In the genomic region with DNA sequence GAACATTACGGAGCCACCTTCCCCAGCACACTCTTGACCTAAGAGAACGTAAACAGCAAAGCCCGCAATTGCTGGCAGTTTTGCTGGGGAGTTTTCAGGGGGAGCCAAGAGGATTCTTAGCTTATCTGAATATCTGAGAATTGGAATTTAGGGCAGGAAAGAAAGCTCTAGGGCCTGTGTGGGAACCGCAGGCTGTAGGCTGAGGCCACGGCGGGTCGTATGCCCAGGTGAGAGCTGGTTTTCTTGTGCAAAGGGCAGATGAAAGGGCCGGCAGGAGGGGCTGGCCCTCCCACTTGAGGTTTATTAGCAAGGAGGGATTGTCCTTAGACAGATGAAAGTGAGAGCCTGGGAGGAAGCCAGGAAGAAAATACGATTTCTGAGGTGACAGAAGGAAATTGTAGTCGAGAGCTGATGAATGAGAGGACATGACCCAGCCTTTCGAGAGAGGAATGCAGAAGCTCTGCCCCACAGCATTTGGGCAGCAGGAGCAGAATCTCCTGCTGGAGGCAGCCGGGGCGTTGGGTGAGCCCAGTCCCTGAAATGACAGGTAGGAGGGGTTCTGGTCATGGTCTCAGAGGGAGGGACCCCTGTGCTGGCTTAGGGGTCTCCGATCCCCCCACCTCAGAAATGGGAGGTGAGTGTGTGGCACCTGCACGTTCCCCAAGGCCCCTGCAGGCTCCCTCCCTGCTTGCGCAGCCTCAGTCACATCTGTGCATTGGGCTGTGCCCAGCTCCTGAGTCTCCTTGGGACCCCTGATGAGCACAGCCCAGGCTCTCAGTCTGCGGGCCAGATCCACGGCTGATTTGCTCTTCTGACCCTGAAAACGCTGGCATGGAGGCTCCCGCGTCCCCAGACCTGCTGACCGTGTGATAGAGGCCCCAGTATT, we compare ENCODE assay signal across 13 cellular contexts.
DNase-seq lines count a peak whose midpoint lies in the region; ATAC-seq, FAIRE-seq and TF ChIP-seq lines count a peak whose summit lies in the region.
"Had no signal": no experiment of that assay in that cellular context is flagged by ENCODE, and none has a peak within 500 bp of the region (broad histone marks: within the 10 kb centered on the region; RNA-seq: fewer than 3 reads in every experiment).

No MANE protein-coding gene starts in this region.

- H3K27ac ChIP-seq in H9 (ENCODE audit: insufficient read length, low read depth, low read length) (peak overlapping the region; percentile 71), WERI-Rb-1 (no peak overlapping the region), small intestine (ENCODE audit: low read depth in 1 of 2, low read length in 1 of 2) (no peak overlapping the region)

- H3K4me2 ChIP-seq in H9 (ENCODE audit: insufficient read depth, insufficient read length, low read length) = no peak overlapping the region

- no peak overlapping the region for H3K9ac ChIP-seq in H9 (ENCODE audit: extremely low read depth, insufficient read length, low read length)

- no peaks in the 10 kb centered on the region for H3K27me3 Mint-ChIP-seq in H9 (ENCODE audit: low read depth)
- H3K27me3 Mint-ChIP-seq in activated T-helper 1 cell treated with anti-CD3 and anti-CD28 coated beads, Interleukin-12 subunit alpha, Interleukin-12 subunit beta, Interleukin-2, Interleukin-4 antibody, amounts not matched to agents 30 ng/mL and 10 ng/mL and 1 ng/mL, durations not matched to agents 14 hours and 24 hours and 36 hours (ENCODE audit: insufficient read depth) = no peaks in the 10 kb centered on the region

- H3K4me1 ChIP-seq in H9 (ENCODE audit: insufficient read depth, low read length) (0 out of 2 replicates have a peak, but pooled peaks cover 4% of the 10 kb centered on the region), small intestine (ENCODE audit: control insufficient read depth in 2 of 2, insufficient read depth in 1 of 2, low read depth in 1 of 2, low read length in 1 of 2) (peaks cover 0 to 7% of the 10 kb centered on the region in 2 donors)

- no peak overlapping the region; the same call in 1 of the 2 replicates for H3K4me3 ChIP-seq in WERI-Rb-1 (ENCODE audit: low read depth, low read length)
- no peak overlapping the region for H3K4me3 ChIP-seq in small intestine (ENCODE audit: low read depth in 1 of 2, low read length in 2 of 2)

- no peaks in the 10 kb centered on the region for H4K20me1 ChIP-seq in H9 (ENCODE audit: control insufficient read depth, insufficient read depth, insufficient read length)

- intact Hi-C loops in activated T-helper 1 cell treated with anti-CD3 and anti-CD28 coated beads, Interleukin-12 subunit alpha, Interleukin-12 subunit beta, Interleukin-2, Interleukin-4 antibody, amounts not matched to agents 30 ng/mL and 10 ng/mL and 1 ng/mL, durations not matched to agents 14 hours and 24 hours and 36 hours (cut with micrococcal nuclease) = no loop called here

- no peak overlapping the region for H4K91ac ChIP-seq in H9 (ENCODE audit: insufficient read length, low read depth, low read length)

- TF ChIP-seq CTCF in H9 (conservative IDR thresholded peaks at IDR 0.05) (no peak), WERI-Rb-1 (IDR thresholded peaks at IDR 0.05; ENCODE audit: low read depth, low read length) (no peak)

- no peak for FAIRE-seq in small intestine (lab: Jason Lieb, UNC)

- H2BK15ac ChIP-seq in H9 (ENCODE audit: low read depth, low read length) = no peak overlapping the region

- H3K23me2 ChIP-seq in H9 (ENCODE audit: insufficient read length, low read depth, low read length, poor library complexity, severe bottlenecking) = no peaks in the 10 kb centered on the region

- WGBS in H9 (ENCODE audit: extremely low coverage, insufficient read length, low lambda C conversion rate) = no CpG with 5 or more reads among the region's 22 CpGs
- whole genome bisulfite sequencing in small intestine, 3 donors = 40 to 63% (median 58%) methylated on average over 22 of the region's 22 CpGs

- peak overlapping the region; percentile 75 to 95 (median 90); a peak in 5 of 7 replicates for H3K27ac Mint-ChIP-seq in H9
- no peak overlapping the region for H3K27ac Mint-ChIP-seq in activated T-helper 1 cell treated with anti-CD3 and anti-CD28 coated beads, Interleukin-12 subunit alpha, Interleukin-12 subunit beta, Interleukin-2, Interleukin-4 antibody, amounts not matched to agents 30 ng/mL and 10 ng/mL and 1 ng/mL, durations not matched to agents 14 hours and 24 hours and 36 hours
- H3K27ac Mint-ChIP-seq: IgD-negative memory B cell had no signal

- no peak overlapping the region for H3T11ph ChIP-seq in H9 (ENCODE audit: low read length)

- no peaks in the 10 kb centered on the region; a peak in 1 of 5 replicates for H3K9me3 Mint-ChIP-seq in H9
- no peaks in the 10 kb centered on the region for H3K9me3 Mint-ChIP-seq in activated T-helper 1 cell treated with anti-CD3 and anti-CD28 coated beads, Interleukin-12 subunit alpha, Interleukin-12 subunit beta, Interleukin-2, Interleukin-4 antibody, amounts not matched to agents 30 ng/mL and 10 ng/mL and 1 ng/mL, durations not matched to agents 14 hours and 24 hours and 36 hours
- H3K9me3 Mint-ChIP-seq: IgD-negative memory B cell had no signal

- no peak overlapping the region for H2AFZ ChIP-seq in H9 (ENCODE audit: low read length)

- no peak overlapping the region for H3K14ac ChIP-seq in H9 (ENCODE audit: insufficient read depth, low read length)

- no peak overlapping the region for H3K23ac ChIP-seq in H9 (ENCODE audit: insufficient read length, low read depth, low read length)

- no peak overlapping the region for H3K4ac ChIP-seq in H9 (ENCODE audit: low read depth, low read length)

- no peak overlapping the region for H2BK120ac ChIP-seq in H9 (ENCODE audit: low read depth, low read length, poor library complexity, severe bottlenecking)

- H2AK5ac ChIP-seq in H9 (ENCODE audit: insufficient read length, low read length) = no peak overlapping the region

- H3K9me3 ChIP-seq in H9 (ENCODE audit: control insufficient read depth, low read depth, low read length) (no peaks in the 10 kb centered on the region), WERI-Rb-1 (ENCODE audit: severe bottlenecking) (no peaks in the 10 kb centered on the region), small intestine (ENCODE audit: control insufficient read depth, low read depth) (no peaks in the 10 kb centered on the region)

- peak overlapping the region in 1 of 2 experiments; percentile 51; a peak in 3 of 5 replicates for H3K4me3 Mint-ChIP-seq in H9
- no peak overlapping the region for H3K4me3 Mint-ChIP-seq in activated T-helper 1 cell treated with anti-CD3 and anti-CD28 coated beads, Interleukin-12 subunit alpha, Interleukin-12 subunit beta, Interleukin-2, Interleukin-4 antibody, amounts not matched to agents 30 ng/mL and 10 ng/mL and 1 ng/mL, durations not matched to agents 14 hours and 24 hours and 36 hours

- H3K79me2 ChIP-seq in H9 (ENCODE audit: insufficient read depth, low read length) = no peaks in the 10 kb centered on the region

- no peak overlapping the region for H4K5ac ChIP-seq in H9 (ENCODE audit: insufficient read length, low read depth, low read length)

- DNase-seq in H9 (peak; percentile 76), WERI-Rb-1 (peak; percentile 44), islet precursor cell (peak; percentile 94), small intestine (peak; percentile 25), T1000 (lab: John Stamatoyannopoulos, UW) (no peak)
- no peak for DNase-seq in activated T-helper 1 cell treated with anti-CD3 and anti-CD28 coated beads, Interleukin-12 subunit alpha, Interleukin-12 subunit beta, Interleukin-2, Interleukin-4 antibody, amounts not matched to agents 30 ng/mL and 10 ng/mL and 1 ng/mL, durations not matched to agents 14 hours and 24 hours and 36 hours (ENCODE audit: low spot score)
- DNase-seq: amniotic stem cell, NCI-H1092 treated with DMSO at 0.1 percent for 48 hours, NCI-H446 treated with DMSO at 0.1 percent for 48 hours, PC-3 had no signal

- H2BK12ac ChIP-seq in H9 (ENCODE audit: insufficient read length, low read depth, low read length) = no peak overlapping the region

- H3K27me3 ChIP-seq in H9 (ENCODE audit: insufficient read depth, low read length) (no peaks in the 10 kb centered on the region), WERI-Rb-1 (ENCODE audit: insufficient read depth, low read depth, severe bottlenecking) (no peaks in the 10 kb centered on the region), small intestine (ENCODE audit: control insufficient read depth in 2 of 2, insufficient read depth in 2 of 2, low read length in 2 of 2) (no peaks in the 10 kb centered on the region)

- peaks cover 30 to 40% of the 10 kb centered on the region in 2 experiments for H3K4me1 Mint-ChIP-seq in H9
- peaks cover 21% of the 10 kb centered on the region for H3K4me1 Mint-ChIP-seq in activated T-helper 1 cell treated with anti-CD3 and anti-CD28 coated beads, Interleukin-12 subunit alpha, Interleukin-12 subunit beta, Interleukin-2, Interleukin-4 antibody, amounts not matched to agents 30 ng/mL and 10 ng/mL and 1 ng/mL, durations not matched to agents 14 hours and 24 hours and 36 hours (ENCODE audit: low read depth)

- H3K18ac ChIP-seq in H9 (ENCODE audit: insufficient read length, low read depth, low read length) = no peak overlapping the region

- H4K8ac ChIP-seq in H9 (replicated peaks; ENCODE audit: insufficient read length, low read depth, low read length) = no peak overlapping the region

- no peak overlapping the region for H3K56ac ChIP-seq in H9 (ENCODE audit: insufficient read length, low read depth, low read length)

- no peaks in the 10 kb centered on the region for H3K79me1 ChIP-seq in H9 (ENCODE audit: insufficient read depth, low read depth, low read length, poor library complexity, severe bottlenecking)

- no peak for ATAC-seq in HG03175 (IDR thresholded peaks at IDR 0.05; ENCODE audit: unreplicated experiment)
- no peak for ATAC-seq in HG03571 (IDR thresholded peaks at IDR 0.05; ENCODE audit: unreplicated experiment)
- ATAC-seq: PC-3 had no signal

- H3K36me3 ChIP-seq in WERI-Rb-1 (no peaks in the 10 kb centered on the region), small intestine (ENCODE audit: control insufficient read depth in 2 of 2, insufficient read depth in 2 of 2, low read length in 2 of 2) (no peaks in the 10 kb centered on the region)

- peaks cover 31 to 62% (median 48%) of the 10 kb centered on the region in 3 experiments for H3K36me3 Mint-ChIP-seq in H9 (ENCODE audit: insufficient read depth in 1 of 3, low read depth in 3 of 3)
- no peaks in the 10 kb centered on the region for H3K36me3 Mint-ChIP-seq in activated T-helper 1 cell treated with anti-CD3 and anti-CD28 coated beads, Interleukin-12 subunit alpha, Interleukin-12 subunit beta, Interleukin-2, Interleukin-4 antibody, amounts not matched to agents 30 ng/mL and 10 ng/mL and 1 ng/mL, durations not matched to agents 14 hours and 24 hours and 36 hours (ENCODE audit: low read depth)

- H2BK5ac ChIP-seq in H9 (ENCODE audit: insufficient read length, low read length) = no peak overlapping the region

- H2BK20ac ChIP-seq in H9 (ENCODE audit: low read depth, low read length, poor library complexity, severe bottlenecking) = no peak overlapping the region

Comparison
In these comparisons a context has a peak if more than half of its experiments do, and no peak if none do; other contexts are left out.
1. DNase-seq: peak in H9 (single experiment), WERI-Rb-1 (single experiment), islet precursor cell (single experiment) and small intestine (single experiment); none in activated T-helper 1 cell treated with anti-CD3 and anti-CD28 coated beads, Interleukin-12 subunit alpha, Interleukin-12 subunit beta, Interleukin-2, Interleukin-4 antibody, amounts not matched to agents 30 ng/mL and 10 ng/mL and 1 ng/mL, durations not matched to agents 14 hours and 24 hours and 36 hours (single experiment) and T1000 (single experiment).